Comparison of ENCODE assay signal across 13 cellular contexts in the genomic region with DNA sequence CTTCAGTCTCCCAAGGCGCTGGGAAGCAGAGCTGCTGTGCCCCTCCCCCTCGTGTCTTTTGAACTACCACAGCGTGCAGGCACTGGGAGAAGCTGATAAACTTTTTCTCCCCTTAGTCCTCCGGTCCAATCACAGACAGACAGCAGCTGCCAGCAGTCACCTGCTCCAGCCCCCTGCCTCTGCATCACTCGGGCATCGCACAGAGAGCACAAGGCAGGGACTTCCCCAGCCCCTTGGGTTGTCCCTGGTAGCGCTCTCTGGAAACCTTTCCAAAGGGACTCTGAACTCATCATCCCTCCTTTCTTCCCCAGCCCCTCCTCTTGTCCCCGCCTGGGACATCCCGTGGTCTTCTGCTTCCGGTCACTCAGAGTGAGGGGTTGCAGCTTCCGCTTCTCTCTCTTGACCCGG. TPM values are rescaled to one million over a fixed set of nuclear protein-coding genes. Genes with fewer than 3 reads are reported as not detected.
DNase-seq lines count a peak whose midpoint lies in the region; ATAC-seq, FAIRE-seq and TF ChIP-seq lines count a peak whose summit lies in the region.
"Had no signal": no experiment of that assay in that cellular context is flagged by ENCODE, and none has a peak within 500 bp of the region (broad histone marks: within the 10 kb centered on the region; RNA-seq: fewer than 3 reads in every experiment).

No MANE protein-coding gene starts in this region.

- no peak for TF ChIP-seq POLR2A in HepG2 (IDR thresholded peaks at IDR 0.05; ENCODE audit: insufficient read depth in 1 of 2, low read depth in 2 of 2, low read length in 2 of 2)
- no peak for TF ChIP-seq POLR2A in right lobe of liver (IDR thresholded peaks at IDR 0.05)

- H3K36me3 ChIP-seq in HepG2 (replicated peaks in 1 of 2; ENCODE audit: control insufficient read depth in 1 of 2, insufficient read depth in 2 of 2, low read length in 2 of 2) (no peaks in the 10 kb centered on the region), right lobe of liver (no peaks in the 10 kb centered on the region), iPS-15b (ENCODE audit: control insufficient read depth, insufficient read depth, low read length) (no peaks in the 10 kb centered on the region)

- TF ChIP-seq EP300 in HepG2 (IDR thresholded peaks at IDR 0.05; ENCODE audit: low read depth in 2 of 2, low read length in 2 of 2) (no peak), HepG2 (CRISPR knock-in tag; IDR thresholded peaks at IDR 0.05; ENCODE audit: borderline replicate concordance) (no peak)

- no peak overlapping the region for H3K27ac Mint-ChIP-seq in T-helper 17 cell

- H3K36me3 Mint-ChIP-seq in T-helper 17 cell (ENCODE audit: low read depth) = peaks cover 2% of the 10 kb centered on the region

- H3K4me3 ChIP-seq in HepG2 (replicated peaks in 1 of 3; ENCODE audit: insufficient read depth in 1 of 3, low read depth in 2 of 3, low read length in 3 of 3) (no peak overlapping the region), right lobe of liver (no peak overlapping the region), iPS-15b (ENCODE audit: low read depth, low read length) (peak overlapping the region; percentile 58)

- intact Hi-C loops in HepG2 (cut with micrococcal nuclease; ENCODE audit: unreplicated experiment) = no loop called here
- intact Hi-C loops in right lobe of liver (cut with DNase I) = no loop called here

- H3K9me3 ChIP-seq in HepG2 (ENCODE audit: low read length) (no peaks in the 10 kb centered on the region), right lobe of liver (no peaks in the 10 kb centered on the region), T-helper 17 cell (ENCODE audit: control insufficient read depth, low read length, poor library complexity, severe bottlenecking) (no peaks in the 10 kb centered on the region), iPS-15b (ENCODE audit: control insufficient read depth, insufficient read depth, low read length) (no peaks in the 10 kb centered on the region)

- TF ChIP-seq CTCF in HepG2 (CRISPR knock-in tag; IDR thresholded peaks at IDR 0.05) (no peak), right lobe of liver (IDR thresholded peaks at IDR 0.05) (no peak)

- no TSS peak for BruUV-seq in HepG2 (replicated peaks; lab: Mats Ljungman, UMichigan)

- H3K4me2 ChIP-seq in HepG2 (ENCODE audit: low read depth, low read length) = no peak overlapping the region

- H3K79me2 ChIP-seq in HepG2 (ENCODE audit: insufficient read depth, low read length) = no peaks in the 10 kb centered on the region

- FAIRE-seq in HepG2 (lab: Jason Lieb, UNC) = no peak

- peak overlapping the region; percentile 72 for H3K4me3 Mint-ChIP-seq in T-helper 17 cell

- no peaks in the 10 kb centered on the region for H4K20me1 ChIP-seq in HepG2 (ENCODE audit: insufficient read depth, low read length)

- H3K4me1 Mint-ChIP-seq in T-helper 17 cell = peaks cover 22% of the 10 kb centered on the region

- H3K27ac ChIP-seq in HepG2 (ENCODE audit: extremely low read length, insufficient read depth, low read length) (no peak overlapping the region), right lobe of liver (no peak overlapping the region)

- CTCF ChIA-PET in HepG2 (lab: Yijun Ruan, JAX; ENCODE audit: low intra/inter-chr PET ratio, low total read pairs) = no interaction called here

- H3K27me3 ChIP-seq in HepG2 (ENCODE audit: control insufficient read depth in 1 of 2, insufficient read depth in 2 of 2, low read length in 2 of 2) (peaks cover 5 to 67% of the 10 kb centered on the region in 2 experiments), right lobe of liver (peaks cover 0 to 40% of the 10 kb centered on the region in 2 donors), iPS-15b (ENCODE audit: control insufficient read depth, insufficient read depth, low read length) (peaks cover 100% of the 10 kb centered on the region)

- DNase-seq in HepG2 (ENCODE audit: low spot score) (no peak), right lobe of liver (no peak), T-helper 17 cell (no peak), COLO829 (ENCODE audit: low spot score) (no peak), anterior cingulate cortex (lab: John Stamatoyannopoulos, UW) (no peak), SHP77 treated with DMSO at 0.1 percent for 48 hours (lab: John Stamatoyannopoulos, UW) (no peak)
- DNase-seq: AML-193, NCI-H1436, NCI-H774 had no signal

- no peak for TF ChIP-seq RAD21 in HepG2 (CRISPR knock-in tag; IDR thresholded peaks at IDR 0.05)

- no peaks in the 10 kb centered on the region for H3K4me1 ChIP-seq in HepG2 (ENCODE audit: insufficient read depth, low read length)
- no peaks in the 10 kb centered on the region for H3K4me1 ChIP-seq in right lobe of liver
- peaks cover 33% of the 10 kb centered on the region for H3K4me1 ChIP-seq in iPS-15b (ENCODE audit: control insufficient read depth, insufficient read depth, low read length)

- peaks cover 74% of the 10 kb centered on the region for H3K27me3 Mint-ChIP-seq in T-helper 17 cell

- in situ Hi-C loops in HepG2 (cut with HindIII; ENCODE audit: extremely low pct_ligation_motif_present, low pct_unique_long_range_greater_than_20kb) = no loop called here

- H3K9ac ChIP-seq in HepG2 (ENCODE audit: insufficient read depth, low read depth, low read length) = no peak overlapping the region
- H3K9ac ChIP-seq in iPS-15b (ENCODE audit: low read depth, low read length) = no peak overlapping the region

- POLR2A ChIA-PET in HepG2 (lab: Yijun Ruan, JAX) = no interaction called here

- H2AFZ ChIP-seq in HepG2 (ENCODE audit: low read length) = no peak overlapping the region

- 6% methylated on average over 12 of the region's 12 CpGs for WGBS in HepG2 (ENCODE audit: low lambda C conversion rate)
- 3% methylated on average over 11 of the region's 12 CpGs for WGBS in right lobe of liver (ENCODE audit: insufficient coverage, low coverage, low lambda C conversion rate, missing lambda C conversion rate)

- ATAC-seq in HepG2 = 0 out of 3 replicates have a peak, but pooled peaks have one; percentile 21
- ATAC-seq in right lobe of liver = no peak
- no peak for ATAC-seq in T-helper 17 cell
- no peak for ATAC-seq in GM18867 (IDR thresholded peaks at IDR 0.05; ENCODE audit: unreplicated experiment)

TF ChIP-seq in HepG2, 621 proteins besides CTCF, POLR2A, EP300 and RAD21 (continues in another document):
- TF ChIP-seq HNF4G (IDR thresholded peaks at IDR 0.05; ENCODE audit: borderline replicate concordance, low read depth, low read length) (no peak), HNF4G (CRISPR knock-in tag; IDR thresholded peaks at IDR 0.05; ENCODE audit: borderline replicate concordance, low read depth) (no peak), POGZ (CRISPR knock-in tag; IDR thresholded peaks at IDR 0.05) (no peak), ZNF850 (CRISPR knock-in tag; conservative IDR thresholded peaks at IDR 0.05) (no peak), ZSCAN22 (CRISPR knock-in tag; IDR thresholded peaks at IDR 0.05) (no peak)

RNA-seq across cellular contexts. Expression of a gene that starts 1.4 kb away (rescaled TPM):
- not detected in 2 replicates for total RNA-seq in HepG2 (2016; rRNA removed; fragmentation: Illumina TruSeq; extraction: Trizol)
- not detected in 2 replicates for total RNA-seq in HepG2 (2016; cell fraction: cytosol; rRNA removed; fragmentation: Illumina TruSeq; extraction: Trizol; ENCODE audit: low read depth)
- total RNA-seq in HepG2 (2016; cell fraction: insoluble cytoplasmic fraction; rRNA removed; fragmentation: Illumina TruSeq; extraction: Trizol) = not detected in 2 replicates
- total RNA-seq in HepG2 (2016; cell fraction: membrane; rRNA removed; fragmentation: Illumina TruSeq; extraction: Trizol) = not detected in 2 replicates
- total RNA-seq in HepG2 (2016; cell fraction: nucleus; rRNA removed; fragmentation: Illumina TruSeq; extraction: Trizol) = not detected in 2 replicates
- not detected in 2 replicates for polyA plus RNA-seq in HepG2 (2011; rRNA removed)
- polyA plus RNA-seq in HepG2 (2011; cell fraction: cytosol; rRNA removed) = not detected in 2 replicates
- polyA plus RNA-seq in HepG2 (2011; cell fraction: nucleus; rRNA removed) = not detected in 2 replicates
- polyA plus RNA-seq in HepG2 (2012) = not detected in 2 replicates
- polyA plus RNA-seq in HepG2 (2016; cell fraction: cytosol; fragmentation: Illumina TruSeq; extraction: Trizol; ENCODE audit: low read depth) = not detected in 2 replicates
- not detected in 2 replicates for polyA plus RNA-seq in HepG2 (2016; cell fraction: insoluble cytoplasmic fraction; fragmentation: Illumina TruSeq; extraction: Trizol; ENCODE audit: low read depth)
- not detected in 2 replicates for polyA plus RNA-seq in HepG2 (2016; cell fraction: membrane; fragmentation: Illumina TruSeq; extraction: Trizol; ENCODE audit: low read depth)
- polyA plus RNA-seq in HepG2 (2016; cell fraction: nucleus; fragmentation: Illumina TruSeq; extraction: Trizol; ENCODE audit: insufficient read depth, low read depth) = not detected in 2 replicates
- polyA minus RNA-seq in HepG2 (2011; rRNA and poly(A)+ RNA removed; ENCODE audit: low replicate concordance) = not detected in 2 replicates
- not detected in 2 replicates for polyA minus RNA-seq in HepG2 (2011; cell fraction: cytosol; rRNA and poly(A)+ RNA removed)
- not detected in 2 replicates for polyA minus RNA-seq in HepG2 (2011; cell fraction: nucleus; rRNA and poly(A)+ RNA removed)
- not detected for total RNA-seq in right lobe of liver
- not detected for total RNA-seq in T-helper 17 cell
- total RNA-seq: activated CD8-positive, alpha-beta memory T cell treated with anti-CD3 and anti-CD28 coated beads for 36 hours; urinary bladder had no signal
- polyA plus RNA-seq: urinary bladder had no signal

RNA-seq across cellular contexts. Expression of a gene that starts 55.5 kb away (rescaled TPM):
- total RNA-seq in HepG2 (2016; rRNA removed; fragmentation: Illumina TruSeq; extraction: Trizol) = 1.9 and 2.0 TPM in 2 replicates
- total RNA-seq in HepG2 (2016; cell fraction: cytosol; rRNA removed; fragmentation: Illumina TruSeq; extraction: Trizol; ENCODE audit: low read depth) = 1.2 and 1.6 TPM in 2 replicates
- total RNA-seq in HepG2 (2016; cell fraction: insoluble cytoplasmic fraction; rRNA removed; fragmentation: Illumina TruSeq; extraction: Trizol) = 1.4 and 1.8 TPM in 2 replicates
- total RNA-seq in HepG2 (2016; cell fraction: membrane; rRNA removed; fragmentation: Illumina TruSeq; extraction: Trizol) = 1.9 and 2.5 TPM in 2 replicates
- 2.2 and 2.3 TPM in 2 replicates for total RNA-seq in HepG2 (2016; cell fraction: nucleus; rRNA removed; fragmentation: Illumina TruSeq; extraction: Trizol)
- polyA plus RNA-seq in HepG2 (2011; rRNA removed) = 4.0 and 5.8 TPM in 2 replicates
- 4.4 and 5.3 TPM in 2 replicates for polyA plus RNA-seq in HepG2 (2011; cell fraction: cytosol; rRNA removed)
- 2.9 and 4.9 TPM in 2 replicates for polyA plus RNA-seq in HepG2 (2011; cell fraction: nucleus; rRNA removed)
- polyA plus RNA-seq in HepG2 (2012) = 2.2 and 3.5 TPM in 2 replicates
- polyA plus RNA-seq in HepG2 (2016; cell fraction: cytosol; fragmentation: Illumina TruSeq; extraction: Trizol; ENCODE audit: low read depth) = 2.6 and 2.8 TPM in 2 replicates
- 4.5 and 5.3 TPM in 2 replicates for polyA plus RNA-seq in HepG2 (2016; cell fraction: insoluble cytoplasmic fraction; fragmentation: Illumina TruSeq; extraction: Trizol; ENCODE audit: low read depth)
- polyA plus RNA-seq in HepG2 (2016; cell fraction: membrane; fragmentation: Illumina TruSeq; extraction: Trizol; ENCODE audit: low read depth) = 2.9 TPM in 2 replicates
- polyA plus RNA-seq in HepG2 (2016; cell fraction: nucleus; fragmentation: Illumina TruSeq; extraction: Trizol; ENCODE audit: insufficient read depth, low read depth) = 4.9 and 6.1 TPM in 2 replicates
- polyA minus RNA-seq in HepG2 (2011; rRNA and poly(A)+ RNA removed; ENCODE audit: low replicate concordance) = 7.1 and 10.4 TPM in 2 replicates
- polyA minus RNA-seq in HepG2 (2011; cell fraction: cytosol; rRNA and poly(A)+ RNA removed) = 0.99 TPM in 1 of 2 replicates, not detected in the other
- polyA minus RNA-seq in HepG2 (2011; cell fraction: nucleus; rRNA and poly(A)+ RNA removed) = 2.6 and 4.7 TPM in 2 replicates
- total RNA-seq in right lobe of liver = 1 to 10 TPM in 5 of 6 experiments, under 1 TPM in 1; 0.74 to 3.9 (median 1.5) TPM
- 1 to 10 TPM; 8.1 TPM for total RNA-seq in T-helper 17 cell
- total RNA-seq: urinary bladder had no signal
